In the genomic region with DNA sequence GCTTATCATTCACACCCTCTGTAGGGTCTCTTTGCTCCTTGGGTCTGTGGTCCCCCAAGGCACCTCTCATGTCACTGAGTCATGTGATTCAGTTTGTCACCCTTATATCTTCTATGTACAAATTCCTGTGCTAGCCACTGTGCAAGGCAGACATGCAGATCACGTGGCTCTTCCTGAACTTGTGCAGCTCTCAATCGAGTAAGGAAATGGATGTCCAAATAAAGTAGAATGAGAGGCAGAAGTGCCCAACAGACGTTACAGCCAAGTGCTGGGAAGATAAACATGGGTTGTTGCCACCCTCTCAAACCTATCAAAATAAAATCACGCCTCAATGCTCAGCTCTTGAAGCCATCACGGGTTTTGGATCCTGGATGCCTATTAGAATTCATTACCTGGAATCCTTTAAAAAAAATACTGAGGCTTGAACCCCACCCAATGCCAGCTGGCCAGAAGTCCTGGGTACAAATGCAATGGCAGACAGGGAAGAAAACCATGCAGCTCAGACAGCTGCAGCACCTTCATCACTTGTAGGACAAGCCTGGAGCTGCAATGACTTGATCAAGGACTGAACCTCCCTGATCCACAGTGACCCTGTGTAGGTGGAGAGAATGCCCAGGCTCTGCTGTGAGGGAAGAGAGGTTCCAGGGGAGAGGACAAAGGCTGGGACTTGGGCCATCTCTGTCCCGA, we compare ENCODE assay signal across 27 cellular contexts.
DNase-seq lines count a peak whose midpoint lies in the region; ATAC-seq, FAIRE-seq and TF ChIP-seq lines count a peak whose summit lies in the region.
"Had no signal": no experiment of that assay in that cellular context is flagged by ENCODE, and none has a peak within 500 bp of the region (broad histone marks: within the 10 kb centered on the region; RNA-seq: fewer than 3 reads in every experiment).

No MANE protein-coding gene starts in this region.

- no peak for DNase-seq in K562 (ENCODE audit: extremely low read depth in 1 of 4, low spot score in 3 of 4)
- peak in 1 of 2 donors; percentile 27 for DNase-seq in heart right ventricle
- peak; percentile 6 for DNase-seq in kidney tubule cell (ENCODE audit: low spot score)
- DNase-seq in CD8-positive, alpha-beta T cell, result no peak
- DNase-seq in activated CD4-positive, alpha-beta memory T cell treated with anti-CD3 and anti-CD28 coated beads for 36 hours, result no peak
- DNase-seq in AML-193 (lab: John Stamatoyannopoulos, UW), result no peak
- DNase-seq: C1 segment of cervical spinal cord; Caco-2; CD4-positive, alpha-beta memory T cell; DMS79 treated with DMSO at 0.1 percent for 48 hours; GF-D8; HCEC 1CT; NCI-H1048; NCI-H1436; NCI-H187; NCI-H2081 treated with DMSO at 0.1 percent for 48 hours; NCI-H345; NCI-H510A treated with DMSO at 0.1 percent for 48 hours; NCI-H748 treated with DMSO at 0.1 percent for 48 hours; NK-92 treated with Interleukin-12 subunit alpha and Interleukin-12 subunit beta, amount 100 ng/mL, for 24 hours; PC-9; SHP77 had no signal

- peaks cover 22% of the 10 kb centered on the region for H3K27me3 Mint-ChIP-seq in CD8-positive, alpha-beta T cell (ENCODE audit: low read depth)
- H3K27me3 Mint-ChIP-seq in activated CD4-positive, alpha-beta memory T cell treated with anti-CD3 and anti-CD28 coated beads for 36 hours, result peaks cover 9% of the 10 kb centered on the region

- no peaks in the 10 kb centered on the region for H3K79me2 ChIP-seq in K562 (ENCODE audit: control insufficient read depth, insufficient read depth, low read length)

- H3K27ac Mint-ChIP-seq in CD8-positive, alpha-beta T cell, result no peak overlapping the region
- H3K27ac Mint-ChIP-seq in activated CD4-positive, alpha-beta memory T cell treated with anti-CD3 and anti-CD28 coated beads for 36 hours, result no peak overlapping the region
- H3K27ac Mint-ChIP-seq: CD4-positive, alpha-beta memory T cell; IgD-negative memory B cell had no signal

- TF ChIP-seq EP300 in K562 (IDR thresholded peaks at IDR 0.05; ENCODE audit: low read length), result no peak

- no peak for TF ChIP-seq POLR2A in K562 (conservative IDR thresholded peaks at IDR 0.05)

- H3K9me3 ChIP-seq in BLaER1 (no peaks in the 10 kb centered on the region), K562 (replicated peaks; ENCODE audit: control insufficient read depth, insufficient read depth, low read depth, low read length) (no peaks in the 10 kb centered on the region), heart right ventricle (peaks cover 0 to 6% (median 0%) of the 10 kb centered on the region in 11 donors)
- no peaks in the 10 kb centered on the region for H3K9me3 ChIP-seq in CD8-positive, alpha-beta T cell (ENCODE audit: low read length)

- ATAC-seq in K562, result no peak
- peak; percentile 25 to 75 (median 52) for ATAC-seq in heart right ventricle
- no peak for ATAC-seq in CD8-positive, alpha-beta T cell

- H3K27ac ChIP-seq in BLaER1, result no peak overlapping the region
- no peak overlapping the region for H3K27ac ChIP-seq in K562 (ENCODE audit: extremely low read depth, low read depth, low read length)
- H3K27ac ChIP-seq in heart right ventricle, result peak overlapping the region in 7 of 10 donors; percentile 27 to 85 (median 70)
- H3K27ac ChIP-seq in CD8-positive, alpha-beta T cell (ENCODE audit: low read depth, low read length), result no peak overlapping the region
- H3K27ac ChIP-seq: PC-9 had no signal

- H3K9ac ChIP-seq in BLaER1 (no peak overlapping the region), K562 (ENCODE audit: insufficient read depth in 1 of 2, low read depth in 2 of 2, low read length in 2 of 2) (no peak overlapping the region)

- BruUV-seq in K562 (replicated peaks; lab: Mats Ljungman, UMichigan), result no TSS peak

- no peaks in the 10 kb centered on the region for H4K20me1 ChIP-seq in BLaER1
- H4K20me1 ChIP-seq in K562 (replicated peaks; ENCODE audit: control insufficient read depth, insufficient read depth, low read length), result peaks cover 4% of the 10 kb centered on the region; the same call in 1 of the 2 replicates

- H3K4me3 Mint-ChIP-seq in CD8-positive, alpha-beta T cell, result no peak overlapping the region
- H3K4me3 Mint-ChIP-seq in activated CD4-positive, alpha-beta memory T cell treated with anti-CD3 and anti-CD28 coated beads for 36 hours, result no peak overlapping the region
- H3K4me3 Mint-ChIP-seq: CD4-positive, alpha-beta memory T cell had no signal

- FAIRE-seq in K562 (lab: Jason Lieb, UNC), result no peak
- FAIRE-seq: GM12892, GM19239, H1 had no signal

- H3K27me3 ChIP-seq in BLaER1 (no peaks in the 10 kb centered on the region), K562 (ENCODE audit: control insufficient read depth in 2 of 2, insufficient read depth in 2 of 2, low read length in 2 of 2) (peaks cover 16 to 27% of the 10 kb centered on the region in 2 experiments), heart right ventricle (peaks cover 0 to 9% (median 0%) of the 10 kb centered on the region in 7 donors)
- peaks cover 8% of the 10 kb centered on the region for H3K27me3 ChIP-seq in CD8-positive, alpha-beta T cell (ENCODE audit: insufficient read depth, low read length)

- POLR2A ChIA-PET in K562 (lab: Yijun Ruan, JAX), result interaction anchor here (0.7 kb wide), 1 partner anchor 12 kb away, joined by 4 read pairs; no protein-coding TSS in a partner anchor
- POLR2A ChIA-PET in CD8-positive, alpha-beta T cell (lab: Charles Lee), result no interaction called here
- POLR2A ChIA-PET in activated CD4-positive, alpha-beta memory T cell treated with anti-CD3 and anti-CD28 coated beads for 36 hours (lab: Charles Lee), result no interaction called here

- H3K36me3 ChIP-seq in BLaER1, result no peaks in the 10 kb centered on the region
- no peaks in the 10 kb centered on the region for H3K36me3 ChIP-seq in K562 (ENCODE audit: control insufficient read depth, insufficient read depth, low read length)
- H3K36me3 ChIP-seq in heart right ventricle, result no peaks in the 10 kb centered on the region
- H3K36me3 ChIP-seq in CD8-positive, alpha-beta T cell (ENCODE audit: insufficient read depth, low read length), result no peaks in the 10 kb centered on the region

- H3K4me3 ChIP-seq in BLaER1 (no peak overlapping the region), K562 (no peak overlapping the region), heart right ventricle (no peak overlapping the region)
- H3K4me3 ChIP-seq in CD8-positive, alpha-beta T cell (ENCODE audit: low read depth, low read length), result no peak overlapping the region
- H3K4me3 ChIP-seq: PC-9 had no signal

- no peak overlapping the region for H2AFZ ChIP-seq in K562 (ENCODE audit: low read depth, low read length)
- H2AFZ ChIP-seq: PC-9 had no signal

- H3K9me3 Mint-ChIP-seq in CD8-positive, alpha-beta T cell, result no peaks in the 10 kb centered on the region
- no peaks in the 10 kb centered on the region for H3K9me3 Mint-ChIP-seq in activated CD4-positive, alpha-beta memory T cell treated with anti-CD3 and anti-CD28 coated beads for 36 hours
- H3K9me3 Mint-ChIP-seq: CD4-positive, alpha-beta memory T cell; IgD-negative memory B cell had no signal

- CTCF ChIA-PET in K562 (lab: Yijun Ruan, JAX; ENCODE audit: low intra/inter-chr PET ratio), result no interaction called here
- CTCF ChIA-PET in CD8-positive, alpha-beta T cell (lab: Charles Lee), result no interaction called here
- CTCF ChIA-PET in activated CD4-positive, alpha-beta memory T cell treated with anti-CD3 and anti-CD28 coated beads for 36 hours (lab: Charles Lee), result interaction anchor here (0.6 to 2.2 kb wide), 4 partner anchors 27 to 536 kb away, joined by 3 to 8 read pairs (median 3); no protein-coding TSS in a partner anchor

- no peak for TF ChIP-seq RAD21 in K562 (CRISPR knock-in tag; conservative IDR thresholded peaks at IDR 0.05 in 1 of 2, IDR thresholded peaks at IDR 0.05 in 1 of 2)

- intact Hi-C loops in K562 (cut with micrococcal nuclease) (loop anchor here (10.0 kb wide), 1 partner anchor 295 kb away; no protein-coding TSS in a partner anchor), heart right ventricle (cut with DNase I) (loop anchor here in 7 of 10 donors (5.0 to 10.0 kb wide), 4 partner anchors 73 to 295 kb away; no protein-coding TSS in a partner anchor)
- intact Hi-C loops in CD8-positive, alpha-beta T cell (cut with DNase I, micrococcal nuclease), result loop anchor here in 1 of 2 experiments (10.0 kb wide), 1 partner anchor 1035 kb away; no protein-coding TSS in a partner anchor
- intact Hi-C loops in activated CD4-positive, alpha-beta memory T cell treated with anti-CD3 and anti-CD28 coated beads for 36 hours (cut with micrococcal nuclease), result loop anchor here (5.0 kb wide), 1 partner anchor 193 kb away; no protein-coding TSS in a partner anchor

- 0% methylated on average over 6 of the region's 6 CpGs for WGBS in K562 (ENCODE audit: insufficient coverage, low coverage, missing lambda C conversion rate)
- WGBS in heart right ventricle, 2 donors, result 25 to 36% methylated on average over 6 of the region's 6 CpGs

- H3K4me2 ChIP-seq in BLaER1, result peak overlapping the region; percentile 71
- H3K4me2 ChIP-seq in K562 (ENCODE audit: insufficient read depth, low read length), result no peak overlapping the region
- H3K4me2 ChIP-seq: PC-9 had no signal

- peaks cover 11% of the 10 kb centered on the region for H3K4me1 Mint-ChIP-seq in CD8-positive, alpha-beta T cell (ENCODE audit: low read depth)
- H3K4me1 Mint-ChIP-seq in activated CD4-positive, alpha-beta memory T cell treated with anti-CD3 and anti-CD28 coated beads for 36 hours (ENCODE audit: low read depth), result peaks cover 8% of the 10 kb centered on the region

- no peaks in the 10 kb centered on the region for H3K36me3 Mint-ChIP-seq in CD8-positive, alpha-beta T cell
- no peaks in the 10 kb centered on the region for H3K36me3 Mint-ChIP-seq in activated CD4-positive, alpha-beta memory T cell treated with anti-CD3 and anti-CD28 coated beads for 36 hours
- H3K36me3 Mint-ChIP-seq: CD4-positive, alpha-beta memory T cell had no signal

- in situ Hi-C loops in K562 (cut with MboI), result no loop called here

- H3K4me1 ChIP-seq in BLaER1 (peaks cover 37% of the 10 kb centered on the region), K562 (replicated peaks in 1 of 2; ENCODE audit: control insufficient read depth in 2 of 2, insufficient read depth in 2 of 2, low read length in 2 of 2) (no peaks in the 10 kb centered on the region), heart right ventricle (peaks cover 3 to 25% (median 11%) of the 10 kb centered on the region in 9 donors)
- H3K4me1 ChIP-seq in CD8-positive, alpha-beta T cell (ENCODE audit: insufficient read depth, low read length), result peaks cover 7% of the 10 kb centered on the region
- H3K4me1 ChIP-seq: Caco-2 had no signal

- TF ChIP-seq CTCF in K562 (IDR thresholded peaks at IDR 0.05 in 2 of 3, conservative IDR thresholded peaks at IDR 0.05 in 1 of 3; ENCODE audit: insufficient read depth in 2 of 3, low read depth in 1 of 3, low read length in 3 of 3), result no peak
- TF ChIP-seq CTCF in heart right ventricle (IDR thresholded peaks at IDR 0.05), result no peak
- no peak for TF ChIP-seq CTCF in CD8-positive, alpha-beta T cell (IDR thresholded peaks at IDR 0.05)

- no peaks in the 10 kb centered on the region for H3K9me1 ChIP-seq in K562 (ENCODE audit: control insufficient read depth, insufficient read depth, low read length)

Comparison
In these comparisons a context has a peak if more than half of its experiments do, and no peak if none do; other contexts are left out.
1. H3K27ac ChIP-seq: peak in heart right ventricle (7 of 10); none in BLaER1 (single experiment), K562 (single experiment) and CD8-positive, alpha-beta T cell (single experiment).
2. ATAC-seq: peak in heart right ventricle (8 of 8); none in K562 (single experiment) and CD8-positive, alpha-beta T cell (single experiment).